In the genomic region with DNA sequence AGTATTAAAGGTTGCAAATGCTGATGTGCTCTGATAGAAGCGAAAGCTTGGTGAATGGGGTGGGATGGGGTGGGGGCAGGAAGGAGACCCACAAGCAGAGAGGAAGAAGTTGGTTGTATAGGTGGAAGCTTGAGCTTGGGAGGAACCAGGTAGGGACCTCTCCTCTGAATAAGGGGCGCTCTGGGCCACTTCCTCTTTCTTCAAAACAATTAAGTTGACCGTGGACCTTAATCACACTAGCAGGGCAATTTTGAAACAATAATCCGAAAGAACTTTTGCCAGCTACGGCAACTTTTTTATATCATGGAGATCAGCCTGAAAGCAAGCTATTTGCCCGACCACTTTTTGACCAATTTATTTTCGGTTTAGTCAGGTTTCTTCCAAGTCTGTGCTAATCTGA, we compare ENCODE assay signal across 9 cellular contexts. TPM values are rescaled to one million over a fixed set of nuclear protein-coding genes. Genes with fewer than 3 reads are reported as not detected.
A peak's percentile ranks its signal among the peaks of the same experiment; 100 is the strongest.
DNase-seq lines count a peak whose midpoint lies in the region; ATAC-seq and TF ChIP-seq lines count a peak whose summit lies in the region.
"Had no signal": no experiment of that assay in that cellular context is flagged by ENCODE, and none has a peak within 500 bp of the region (broad histone marks: within the 10 kb centered on the region; RNA-seq: fewer than 3 reads in every experiment).

No MANE protein-coding gene starts in this region.

- peaks cover 4% of the 10 kb centered on the region for H3K27me3 Mint-ChIP-seq in nephron (ENCODE audit: low read depth)

- H3K27ac ChIP-seq in KMS-11: no peak overlapping the region

- peak overlapping the region; percentile 100 for H3K27ac Mint-ChIP-seq in nephron

- H3K27me3 ChIP-seq in KMS-11 (ENCODE audit: insufficient read depth, low read depth): no peaks in the 10 kb centered on the region

- H2AFZ ChIP-seq in KMS-11 (ENCODE audit: low read depth): no peak overlapping the region

- DNase-seq in CD1c-positive myeloid dendritic cell (ENCODE audit: extremely low spot score) (peak; percentile 44), dermis blood vessel endothelial cell (peak; percentile 18), kidney glomerular epithelial cell (lab: John Stamatoyannopoulos, UW) (no peak), NCI-H774 (lab: John Stamatoyannopoulos, UW) (no peak), NCI-H1417 treated with DMSO at 0.1 percent for 48 hours (lab: John Stamatoyannopoulos, UW) (no peak)
- DNase-seq: activated CD4-positive, CD25-positive, alpha-beta regulatory T cell treated with anti-CD3 and anti-CD28 coated beads, Interleukin-2, amount 50 U/mL, for 72 hours had no signal

- H3K4me3 Mint-ChIP-seq in nephron: peak overlapping the region; percentile 93 to 98 (median 95)

- H3K4me1 Mint-ChIP-seq in nephron: peaks cover 13% of the 10 kb centered on the region

- no peak overlapping the region; the same call in 1 of the 2 replicates for H3K9ac ChIP-seq in KMS-11

- peaks cover 21% of the 10 kb centered on the region for H3K79me2 ChIP-seq in KMS-11 (ENCODE audit: insufficient read depth, low read depth)

- no peak overlapping the region for H3K4me3 ChIP-seq in KMS-11 (IDR thresholded peaks at IDR 0.05; ENCODE audit: insufficient read depth, low read depth, low read length)

- no peak for ATAC-seq in HG02610 (IDR thresholded peaks at IDR 0.05; ENCODE audit: unreplicated experiment)

- H4K20me1 ChIP-seq in KMS-11 (ENCODE audit: insufficient read depth): peaks cover 15% of the 10 kb centered on the region

- TF ChIP-seq CTCF in KMS-11 (conservative IDR thresholded peaks at IDR 0.05; ENCODE audit: low read depth, low read length): no peak
- no peak for TF ChIP-seq CTCF in nephron (IDR thresholded peaks at IDR 0.05; ENCODE audit: unreplicated experiment in 3 of 3)

- H3K4me2 ChIP-seq in KMS-11: peak overlapping the region; percentile 86; the same call in 1 of the 2 replicates

- H3K9me3 Mint-ChIP-seq in nephron: no peaks in the 10 kb centered on the region

- H3K36me3 Mint-ChIP-seq in nephron (ENCODE audit: low read depth): no peaks in the 10 kb centered on the region

- no peaks in the 10 kb centered on the region for H3K36me3 ChIP-seq in KMS-11 (ENCODE audit: insufficient read depth)

- H3K4me1 ChIP-seq in KMS-11 (ENCODE audit: low read depth, poor library complexity, severe bottlenecking): peaks cover 21% of the 10 kb centered on the region

RNA-seq across cellular contexts. Expression of gene DYRK1A, which starts 1.9 kb away (rescaled TPM):
- 75.6 and 94.8 TPM in 2 replicates for total RNA-seq in dermis blood vessel endothelial cell

Comparison
In these comparisons a context has a peak if more than half of its experiments do, and no peak if none do; other contexts are left out.
1. DNase-seq: peak in CD1c-positive myeloid dendritic cell (single experiment) and dermis blood vessel endothelial cell (single experiment); none in kidney glomerular epithelial cell (single experiment), NCI-H774 (single experiment) and NCI-H1417 treated with DMSO at 0.1 percent for 48 hours (single experiment).